Comparison of ENCODE assay signal across 16 cellular contexts in genomic region chr1:101060992-101061391, GRCh38. TPM values are rescaled to one million over a fixed set of nuclear protein-coding genes. Genes with fewer than 3 reads are reported as not detected.
DNase-seq lines count a peak whose midpoint lies in the region; ATAC-seq and TF ChIP-seq lines count a peak whose summit lies in the region.
"Had no signal": no experiment of that assay in that cellular context is flagged by ENCODE, and none has a peak within 500 bp of the region (broad histone marks: within the 10 kb centered on the region; RNA-seq: fewer than 3 reads in every experiment).

No MANE protein-coding gene starts in this region.

- no peak overlapping the region for H3K4me2 ChIP-seq in mesendoderm (ENCODE audit: low read length)

- no peak overlapping the region for H3K27ac ChIP-seq in mesendoderm (ENCODE audit: low read depth, low read length)

- no peak overlapping the region for H4K8ac ChIP-seq in mesendoderm (ENCODE audit: low read depth, low read length)

- no peak overlapping the region for H3K23ac ChIP-seq in mesendoderm (ENCODE audit: low read length)

- H3K9ac ChIP-seq in mesendoderm (ENCODE audit: low read length) = no peak overlapping the region

- no peak overlapping the region for H3K27ac Mint-ChIP-seq in progenitor cell of endocrine pancreas
- H3K27ac Mint-ChIP-seq: activated naive CD4-positive, alpha-beta T cell treated with anti-CD3 and anti-CD28 coated beads, Interleukin-2, amount 50 U/mL, for 72 hours had no signal

- H3K4me1 ChIP-seq in mesendoderm (ENCODE audit: control insufficient read depth, low read depth, low read length) = peaks cover 2% of the 10 kb centered on the region

- no peaks in the 10 kb centered on the region for H3K27me3 ChIP-seq in mesendoderm (ENCODE audit: insufficient read depth, low read length, poor library complexity)

- no peak overlapping the region for H3K4ac ChIP-seq in mesendoderm (ENCODE audit: low read depth, low read length)

- H3K9me3 Mint-ChIP-seq in progenitor cell of endocrine pancreas (ENCODE audit: low read depth) = no peaks in the 10 kb centered on the region
- H3K9me3 Mint-ChIP-seq: H9 had no signal

- H3K79me2 ChIP-seq in mesendoderm (ENCODE audit: control insufficient read depth, insufficient read depth, low read length) = no peaks in the 10 kb centered on the region

- peaks cover 3% of the 10 kb centered on the region for H3K36me3 Mint-ChIP-seq in progenitor cell of endocrine pancreas (ENCODE audit: insufficient read depth)

- H2AK5ac ChIP-seq in mesendoderm (ENCODE audit: low read length) = no peak overlapping the region

- H3K36me3 ChIP-seq in mesendoderm (ENCODE audit: control insufficient read depth, insufficient read depth, low read length) = no peaks in the 10 kb centered on the region

- peak; percentile 8 for DNase-seq in GM10266 (ENCODE audit: extremely low spot score)
- no peak for DNase-seq in progenitor cell of endocrine pancreas (ENCODE audit: low spot score, unreplicated experiment)
- no peak for DNase-seq in NCI-H526 (lab: John Stamatoyannopoulos, UW)
- DNase-seq in hippocampal formation (lab: John Stamatoyannopoulos, UW) = no peak
- DNase-seq in mesendoderm = no peak
- DNase-seq: activated CD4-positive, CD25-positive, alpha-beta regulatory T cell treated with anti-CD3 and anti-CD28 coated beads, Interleukin-2, amount 50 U/mL, for 72 hours; activated CD8-positive, alpha-beta memory T cell treated with anti-CD3 and anti-CD28 coated beads, Interleukin-2, amount 50 U/mL, for 48 hours; foreskin melanocyte; H9; NCI-H187 treated with DMSO at 0.1 percent for 48 hours; posterior cingulate gyrus; stimulated activated CD4-positive, alpha-beta T cell treated with anti-CD3 and anti-CD28 coated beads, Interleukin-12 subunit alpha, Interleukin-12 subunit beta, amount 100 ng/mL, for 4 hours had no signal

- H3K4me3 Mint-ChIP-seq in progenitor cell of endocrine pancreas (ENCODE audit: low read depth) = no peak overlapping the region
- H3K4me3 Mint-ChIP-seq: H9 had no signal

- H2BK5ac ChIP-seq in mesendoderm (ENCODE audit: low read length) = no peak overlapping the region

- H3K56ac ChIP-seq in mesendoderm (ENCODE audit: low read length) = no peak overlapping the region

- no peak overlapping the region for H3K4me3 ChIP-seq in mesendoderm (ENCODE audit: low read length)

- no peak overlapping the region for H2BK120ac ChIP-seq in mesendoderm (ENCODE audit: low read depth, low read length)

- H2BK15ac ChIP-seq in mesendoderm (replicated peaks; ENCODE audit: low read depth) = no peak overlapping the region

- peaks cover 1% of the 10 kb centered on the region for H3K4me1 Mint-ChIP-seq in progenitor cell of endocrine pancreas (ENCODE audit: low read depth)
- H3K4me1 Mint-ChIP-seq: H9 had no signal

- no peak overlapping the region for H4K5ac ChIP-seq in mesendoderm (ENCODE audit: low read length)

- H3K18ac ChIP-seq in mesendoderm (ENCODE audit: low read length) = no peak overlapping the region

- WGBS in mesendoderm (ENCODE audit: extremely low coverage, insufficient coverage, low lambda C conversion rate) = no CpG with 5 or more reads among the region's 1 CpG

- no peaks in the 10 kb centered on the region for H3K27me3 Mint-ChIP-seq in progenitor cell of endocrine pancreas

- no peaks in the 10 kb centered on the region for H3K79me1 ChIP-seq in mesendoderm (ENCODE audit: low read length)

- ATAC-seq in GM19463 (IDR thresholded peaks at IDR 0.05; ENCODE audit: unreplicated experiment) (peak; percentile 86), HG02938 (IDR thresholded peaks at IDR 0.05; ENCODE audit: unreplicated experiment) (peak; percentile 90), HG03571 (IDR thresholded peaks at IDR 0.05; ENCODE audit: unreplicated experiment) (peak; percentile 73)

- no peak for TF ChIP-seq CTCF in GM10266 (IDR thresholded peaks at IDR 0.05; ENCODE audit: control insufficient read depth, insufficient read depth, low read depth, missing control alignments)
- no peak for TF ChIP-seq CTCF in progenitor cell of endocrine pancreas (IDR thresholded peaks at IDR 0.05; ENCODE audit: unreplicated experiment)

RNA-seq across cellular contexts. Expression of gene DPH5, which starts 35.4 kb away (rescaled TPM):
- total RNA-seq in progenitor cell of endocrine pancreas = 45.9 and 48.2 TPM in 2 replicates
- polyA plus RNA-seq in mesendoderm (2013, experiment 1 of 2) = 49.4 TPM
- 49.3 TPM for polyA plus RNA-seq in mesendoderm (2013, experiment 2 of 2)
